In the genomic region with DNA sequence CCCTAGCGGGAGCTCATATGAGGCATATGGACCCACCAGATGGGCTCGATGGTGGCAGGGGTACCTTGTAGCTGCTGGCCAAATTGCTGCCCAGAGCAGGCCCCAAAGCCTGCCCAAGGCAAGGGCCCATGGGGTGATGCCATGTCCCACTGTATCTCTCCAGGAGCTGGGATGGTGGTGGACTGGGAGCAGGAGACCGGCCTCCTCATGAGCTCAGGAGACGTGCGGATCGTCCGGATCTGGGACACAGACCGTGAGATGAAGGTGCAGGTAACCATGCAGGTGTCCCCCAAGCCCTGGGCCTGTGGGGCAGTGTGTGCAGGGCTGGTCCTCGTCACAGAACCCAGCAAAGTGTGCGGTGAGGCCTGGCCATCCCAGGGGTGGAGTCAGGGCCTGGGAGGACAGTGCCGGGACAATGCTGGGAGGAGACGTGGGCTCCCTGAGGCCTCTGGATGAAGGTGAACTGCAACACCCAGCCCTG, we compare ENCODE assay signal across 23 cellular contexts.
"Had no signal": no experiment of that assay in that cellular context is flagged by ENCODE, and none has a peak within 500 bp of the region (broad histone marks: within the 10 kb centered on the region; RNA-seq: fewer than 3 reads in every experiment).

No MANE protein-coding gene starts in this region.

- H3K4me3 Mint-ChIP-seq: activated CD8-positive, alpha-beta T cell treated with anti-CD3 and anti-CD28 coated beads for 36 hours; activated naive CD8-positive, alpha-beta T cell treated with anti-CD3 and anti-CD28 coated beads, Interleukin-2, amount 10 ng/mL, durations not matched to agents 7 days and 5 days; brain; central memory CD8-positive, alpha-beta T cell; mesothelial cell of epicardium; neural crest cell; type B pancreatic cell had no signal

- H3K4me1 ChIP-seq: pancreas had no signal

- H3K27ac Mint-ChIP-seq: activated CD8-positive, alpha-beta T cell treated with anti-CD3 and anti-CD28 coated beads for 36 hours; activated naive CD8-positive, alpha-beta T cell treated with anti-CD3 and anti-CD28 coated beads, Interleukin-2, amount 10 ng/mL, durations not matched to agents 7 days and 5 days; brain; mesothelial cell of epicardium; type B pancreatic cell had no signal

- ATAC-seq: activated CD8-positive, alpha-beta T cell treated with anti-CD3 and anti-CD28 coated beads for 36 hours; pancreas had no signal

- H3K27me3 Mint-ChIP-seq: activated CD8-positive, alpha-beta T cell treated with anti-CD3 and anti-CD28 coated beads for 36 hours; activated naive CD8-positive, alpha-beta T cell treated with anti-CD3 and anti-CD28 coated beads, Interleukin-2, amount 10 ng/mL, durations not matched to agents 7 days and 5 days; brain; central memory CD8-positive, alpha-beta T cell; type B pancreatic cell had no signal

- H3K4me3 ChIP-seq: esophagus squamous epithelium, lung, pancreas, suprapubic skin had no signal

- H3K9me3 ChIP-seq: esophagus squamous epithelium, pancreas, suprapubic skin had no signal

- H3K4me1 Mint-ChIP-seq: activated naive CD8-positive, alpha-beta T cell treated with anti-CD3 and anti-CD28 coated beads, Interleukin-2, amount 10 ng/mL, durations not matched to agents 7 days and 5 days; central memory CD8-positive, alpha-beta T cell; neural crest cell had no signal

- H3K9me3 Mint-ChIP-seq: activated CD8-positive, alpha-beta T cell treated with anti-CD3 and anti-CD28 coated beads for 36 hours; activated naive CD8-positive, alpha-beta T cell treated with anti-CD3 and anti-CD28 coated beads, Interleukin-2, amount 10 ng/mL, durations not matched to agents 7 days and 5 days; central memory CD8-positive, alpha-beta T cell; neural crest cell; type B pancreatic cell had no signal

- DNase-seq: activated CD4-positive, alpha-beta T cell treated with anti-CD3 and anti-CD28 coated beads for 4 hours; activated CD8-positive, alpha-beta memory T cell treated with anti-CD3 and anti-CD28 coated beads, Interleukin-2, amount 50 U/mL, for 4 hours; activated CD8-positive, alpha-beta T cell treated with anti-CD3 and anti-CD28 coated beads for 36 hours; activated gamma-delta T cell treated with Interleukin-2 at 50 U/mL for 16 hours; activated naive CD8-positive, alpha-beta T cell treated with anti-CD3 and anti-CD28 coated beads, Interleukin-2, amount 10 ng/mL, durations not matched to agents 7 days and 5 days; activated T-cell treated with anti-CD3 and anti-CD28 coated beads, Interleukin-2, amount 50 U/mL, for 48 hours; cortex of kidney; effector CD4-positive, alpha-beta T cell; esophagus squamous epithelium; kidney glomerular epithelial cell; pancreas; stimulated activated CD4-positive, alpha-beta T cell treated with anti-CD3 and anti-CD28 coated beads, Interleukin-15, amount 100 ng/mL, for 24 hours; stimulated activated CD4-positive, alpha-beta T cell treated with anti-CD3 and anti-CD28 coated beads, Interleukin-4, amount 100 ng/mL, for 4 hours; stimulated activated CD8-positive, alpha-beta memory T cell treated with anti-CD3 and anti-CD28 coated beads, Interleukin-4, amount 100 ng/mL, for 48 hours; stimulated activated naive CD4-positive, alpha-beta T cell treated with Interleukin-2 at 50 U/mL for 16 hours; T-helper 1 cell had no signal

- H3K27me3 ChIP-seq: esophagus squamous epithelium, pancreas, suprapubic skin had no signal

- H3K27ac ChIP-seq: esophagus squamous epithelium, pancreas, suprapubic skin had no signal

- H3K36me3 ChIP-seq: pancreas had no signal
